ENCODE assay signal across 12 cellular contexts in the genomic region with DNA sequence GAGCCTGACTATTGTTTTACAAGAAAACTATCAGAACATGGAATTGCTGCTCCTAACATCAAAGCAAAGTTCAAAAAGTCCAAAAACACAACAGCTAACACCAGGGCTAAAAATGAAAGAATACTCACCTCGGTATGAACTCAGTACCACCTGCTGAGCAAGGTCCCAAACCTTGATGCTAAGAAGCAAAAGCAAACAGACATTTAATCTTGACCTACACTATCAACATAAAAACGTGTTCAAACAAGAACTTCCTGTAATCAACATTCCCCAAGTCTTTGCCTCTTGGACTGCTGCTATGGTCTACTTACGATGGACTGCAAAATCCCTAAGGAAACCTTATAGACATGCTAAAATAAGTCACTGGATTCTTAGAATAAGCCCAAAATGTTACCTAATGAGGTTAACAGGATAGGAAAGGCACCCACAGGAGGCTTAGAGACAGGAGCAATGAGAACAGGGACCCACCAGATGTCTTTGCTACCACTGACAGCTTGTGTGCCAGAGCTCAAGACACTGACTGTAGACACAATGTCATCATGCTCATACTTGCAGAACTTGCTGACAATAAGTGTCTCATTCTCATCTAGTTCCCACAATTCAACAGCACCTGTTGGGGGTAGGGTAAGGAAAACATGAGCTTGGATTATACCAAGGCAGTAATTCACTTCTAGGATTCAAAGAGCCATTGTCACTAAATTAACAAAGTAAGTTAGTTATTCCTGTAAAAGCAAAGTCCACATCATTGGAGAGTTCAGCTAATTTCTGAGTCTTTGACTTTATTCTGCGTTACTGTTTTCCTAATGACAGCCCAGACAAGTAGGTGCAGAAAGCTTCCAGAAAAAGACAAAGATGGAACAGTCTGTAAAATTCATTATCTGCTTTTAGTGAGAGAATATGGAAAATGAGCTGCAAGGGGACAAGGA. TPM values are rescaled to one million over a fixed set of nuclear protein-coding genes. Genes with fewer than 3 reads are reported as not detected.
DNase-seq lines count a peak whose midpoint lies in the region; ATAC-seq and TF ChIP-seq lines count a peak whose summit lies in the region.
"Had no signal": no experiment of that assay in that cellular context is flagged by ENCODE, and none has a peak within 500 bp of the region (broad histone marks: within the 10 kb centered on the region; RNA-seq: fewer than 3 reads in every experiment).

No MANE protein-coding gene starts in this region.

- no peak for ATAC-seq in CD4-positive, alpha-beta T cell (ENCODE audit: poor library complexity)
- no peak for ATAC-seq in HG02642 (IDR thresholded peaks at IDR 0.05; ENCODE audit: poor library complexity, unreplicated experiment)
- ATAC-seq in HG03565 (IDR thresholded peaks at IDR 0.05; ENCODE audit: unreplicated experiment): no peak
- ATAC-seq in GM21576 (IDR thresholded peaks at IDR 0.05; ENCODE audit: unreplicated experiment): no peak

- intact Hi-C loops in CD4-positive, alpha-beta T cell (cut with DNase I, micrococcal nuclease): loop anchor here (5.0 to 10.0 kb wide), 6 partner anchors 40 to 1412 kb away; a partner anchor contains a TSS
- intact Hi-C loops in dendritic cell treated with granulocyte-macrophage colony-stimulating factor and Interleukin-4, amounts not matched to agents 40 ng/mL and 50 ng/mL, for 4 days (cut with micrococcal nuclease): loop anchor here (2.0 kb wide), 1 partner anchor 14 kb away; no protein-coding TSS in a partner anchor

- no peaks in the 10 kb centered on the region for H3K27me3 Mint-ChIP-seq in CD4-positive, alpha-beta T cell
- no peaks in the 10 kb centered on the region for H3K27me3 Mint-ChIP-seq in dendritic cell treated with granulocyte-macrophage colony-stimulating factor and Interleukin-4, amounts not matched to agents 40 ng/mL and 50 ng/mL, for 4 days

- peak overlapping the region; percentile 97 for H3K4me3 Mint-ChIP-seq in CD4-positive, alpha-beta T cell
- peak overlapping the region; percentile 100 for H3K4me3 Mint-ChIP-seq in dendritic cell treated with granulocyte-macrophage colony-stimulating factor and Interleukin-4, amounts not matched to agents 40 ng/mL and 50 ng/mL, for 4 days

- peaks cover 89% of the 10 kb centered on the region for H3K4me1 Mint-ChIP-seq in CD4-positive, alpha-beta T cell (ENCODE audit: low read depth)
- peaks cover 41% of the 10 kb centered on the region for H3K4me1 Mint-ChIP-seq in dendritic cell treated with granulocyte-macrophage colony-stimulating factor and Interleukin-4, amounts not matched to agents 40 ng/mL and 50 ng/mL, for 4 days (ENCODE audit: low read depth)

- CTCF ChIA-PET in CD4-positive, alpha-beta T cell (lab: Charles Lee): interaction anchor here (0.6 to 1.4 kb wide), 4 partner anchors 8 to 305 kb away, joined by 3 to 4 read pairs (median 4); no protein-coding TSS in a partner anchor

- no peak overlapping the region for H3K27ac ChIP-seq in CD4-positive, alpha-beta T cell (ENCODE audit: low read depth, low read length)

- POLR2A ChIA-PET in CD4-positive, alpha-beta T cell (lab: Charles Lee): interaction anchor here (0.6 to 2.5 kb wide), 8 partner anchors 9 to 421 kb away, joined by 3 to 28 read pairs (median 8); a partner anchor contains a TSS

- no peaks in the 10 kb centered on the region for H3K27me3 ChIP-seq in CD4-positive, alpha-beta T cell (ENCODE audit: control insufficient read depth, insufficient read depth, low read length)

- no peaks in the 10 kb centered on the region for H3K9me3 Mint-ChIP-seq in CD4-positive, alpha-beta T cell
- H3K9me3 Mint-ChIP-seq in dendritic cell treated with granulocyte-macrophage colony-stimulating factor and Interleukin-4, amounts not matched to agents 40 ng/mL and 50 ng/mL, for 4 days: no peaks in the 10 kb centered on the region

- H3K27ac Mint-ChIP-seq in CD4-positive, alpha-beta T cell: peak overlapping the region; percentile 97
- no peak overlapping the region for H3K27ac Mint-ChIP-seq in dendritic cell treated with granulocyte-macrophage colony-stimulating factor and Interleukin-4, amounts not matched to agents 40 ng/mL and 50 ng/mL, for 4 days

- H3K36me3 Mint-ChIP-seq in CD4-positive, alpha-beta T cell (ENCODE audit: low read depth): peaks cover 91% of the 10 kb centered on the region
- peaks cover 88% of the 10 kb centered on the region for H3K36me3 Mint-ChIP-seq in dendritic cell treated with granulocyte-macrophage colony-stimulating factor and Interleukin-4, amounts not matched to agents 40 ng/mL and 50 ng/mL, for 4 days (ENCODE audit: low read depth)

- TF ChIP-seq CTCF in CD4-positive, alpha-beta T cell (IDR thresholded peaks at IDR 0.05): no peak
- TF ChIP-seq CTCF in LNCaP clone FGC (IDR thresholded peaks at IDR 0.05; ENCODE audit: control insufficient read depth, extremely low read depth, insufficient read depth) (no peak), GM10266 (IDR thresholded peaks at IDR 0.05; ENCODE audit: control insufficient read depth, insufficient read depth, low read depth, missing control alignments) (no peak)

- H3K9me3 ChIP-seq in CD4-positive, alpha-beta T cell (ENCODE audit: control insufficient read depth, low read length): no peaks in the 10 kb centered on the region

- no peak for DNase-seq in CD4-positive, alpha-beta T cell
- DNase-seq in LNCaP clone FGC (ENCODE audit: low read depth): peak; percentile 37
- DNase-seq in mucosa of gallbladder (ENCODE audit: low spot score): peak; percentile 28
- DNase-seq in GM10266 (ENCODE audit: extremely low spot score): no peak
- DNase-seq: effector CD4-positive, alpha-beta T cell; NCI-H1436; T-helper 9 cell had no signal

- H3K4me3 ChIP-seq in LNCaP clone FGC (ENCODE audit: low read depth, low read length): peak overlapping the region; percentile 83

RNA-seq across cellular contexts. Expression of a gene that starts 1.8 kb away (rescaled TPM):
- 10 to 100 TPM; 12.4 to 15.1 TPM for total RNA-seq in CD4-positive, alpha-beta T cell
- total RNA-seq in mucosa of gallbladder: 25.6 TPM

RNA-seq across cellular contexts. Expression of a gene that starts 2.0 kb away (rescaled TPM):
- 10 to 100 TPM; 47.3 to 51.5 TPM for total RNA-seq in CD4-positive, alpha-beta T cell
- 192 TPM for total RNA-seq in mucosa of gallbladder

RNA-seq across cellular contexts. Expression of a gene that starts 19.7 kb away (rescaled TPM):
- 10 to 100 TPM; 10.2 to 11.7 TPM for total RNA-seq in CD4-positive, alpha-beta T cell
- total RNA-seq in mucosa of gallbladder: 1.2 TPM
- total RNA-seq: G401 had no signal

RNA-seq across cellular contexts. Expression of a gene that starts 26.6 kb away (rescaled TPM):
- 10 to 100 TPM; 21.0 to 22.1 TPM for total RNA-seq in CD4-positive, alpha-beta T cell
- total RNA-seq in mucosa of gallbladder: 17.2 TPM

RNA-seq across cellular contexts. Expression of a gene that starts 56.2 kb away (rescaled TPM):
- not detected for total RNA-seq in CD4-positive, alpha-beta T cell
- 15.8 TPM for total RNA-seq in mucosa of gallbladder
- total RNA-seq: G401 had no signal

Comparison
In these comparisons a context has a peak if more than half of its experiments do, and no peak if none do; other contexts are left out.
1. DNase-seq: peak in LNCaP clone FGC (single experiment) and mucosa of gallbladder (single experiment); none in CD4-positive, alpha-beta T cell (0 of 10) and GM10266 (single experiment).